1 cellular context compared by ENCODE assay signal in the genomic region with DNA sequence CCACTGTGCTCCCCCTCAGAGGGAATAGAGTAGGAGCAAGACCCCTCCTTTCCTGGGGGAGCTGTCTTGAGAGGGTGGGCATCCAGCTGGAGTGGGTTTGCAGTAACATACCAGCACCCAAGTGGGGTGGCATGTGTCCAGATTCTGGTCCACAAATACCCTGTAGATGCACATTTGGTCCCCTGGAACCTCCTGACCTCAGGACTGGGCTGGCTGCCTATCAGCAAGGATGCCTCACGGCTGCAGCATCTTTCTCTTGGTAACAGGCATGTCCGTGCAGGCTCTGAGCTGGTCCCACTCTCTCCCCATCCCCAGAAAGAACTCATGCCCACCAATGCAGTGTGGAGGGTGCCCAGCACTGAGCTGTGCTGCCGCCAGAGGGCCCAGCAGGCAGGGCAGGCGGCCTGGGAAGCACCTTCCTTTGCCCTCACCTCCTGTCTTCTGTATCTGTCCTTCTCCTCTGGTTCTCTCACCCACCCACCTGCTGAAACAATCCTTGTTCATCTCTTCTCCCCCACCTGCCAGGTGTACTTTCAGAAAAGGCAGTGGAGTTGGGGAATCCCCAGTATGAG.
TF ChIP-seq lines count a peak whose summit lies in the region.

No MANE protein-coding gene starts in this region.

TF ChIP-seq in GM23338, 12 proteins besides CTCF, POLR2A, EP300 and RAD21 (continued from another document):
- TF ChIP-seq ZNF462 (CRISPR knock-in tag; IDR thresholded peaks at IDR 0.05) = no peak
- TF ChIP-seq, protein P1, sequence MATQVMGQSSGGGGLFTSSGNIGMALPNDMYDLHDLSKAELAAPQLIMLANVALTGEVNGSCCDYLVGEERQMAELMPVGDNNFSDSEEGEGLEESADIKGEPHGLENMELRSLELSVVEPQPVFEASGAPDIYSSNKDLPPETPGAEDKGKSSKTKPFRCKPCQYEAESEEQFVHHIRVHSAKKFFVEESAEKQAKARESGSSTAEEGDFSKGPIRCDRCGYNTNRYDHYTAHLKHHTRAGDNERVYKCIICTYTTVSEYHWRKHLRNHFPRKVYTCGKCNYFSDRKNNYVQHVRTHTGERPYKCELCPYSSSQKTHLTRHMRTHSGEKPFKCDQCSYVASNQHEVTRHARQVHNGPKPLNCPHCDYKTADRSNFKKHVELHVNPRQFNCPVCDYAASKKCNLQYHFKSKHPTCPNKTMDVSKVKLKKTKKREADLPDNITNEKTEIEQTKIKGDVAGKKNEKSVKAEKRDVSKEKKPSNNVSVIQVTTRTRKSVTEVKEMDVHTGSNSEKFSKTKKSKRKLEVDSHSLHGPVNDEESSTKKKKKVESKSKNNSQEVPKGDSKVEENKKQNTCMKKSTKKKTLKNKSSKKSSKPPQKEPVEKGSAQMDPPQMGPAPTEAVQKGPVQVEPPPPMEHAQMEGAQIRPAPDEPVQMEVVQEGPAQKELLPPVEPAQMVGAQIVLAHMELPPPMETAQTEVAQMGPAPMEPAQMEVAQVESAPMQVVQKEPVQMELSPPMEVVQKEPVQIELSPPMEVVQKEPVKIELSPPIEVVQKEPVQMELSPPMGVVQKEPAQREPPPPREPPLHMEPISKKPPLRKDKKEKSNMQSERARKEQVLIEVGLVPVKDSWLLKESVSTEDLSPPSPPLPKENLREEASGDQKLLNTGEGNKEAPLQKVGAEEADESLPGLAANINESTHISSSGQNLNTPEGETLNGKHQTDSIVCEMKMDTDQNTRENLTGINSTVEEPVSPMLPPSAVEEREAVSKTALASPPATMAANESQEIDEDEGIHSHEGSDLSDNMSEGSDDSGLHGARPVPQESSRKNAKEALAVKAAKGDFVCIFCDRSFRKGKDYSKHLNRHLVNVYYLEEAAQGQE (IDR thresholded peaks at IDR 0.05; ENCODE audit: unreplicated experiment) = no peak
- no peak for TF ChIP-seq JUNB (IDR thresholded peaks at IDR 0.05; ENCODE audit: unreplicated experiment)
- TF ChIP-seq ZNF331 (CRISPR knock-in tag; IDR thresholded peaks at IDR 0.05; ENCODE audit: low read depth) = no peak
- no peak for TF ChIP-seq POLR2AphosphoS5 (IDR thresholded peaks at IDR 0.05; ENCODE audit: low read depth)
